ENCODE assay signal across 8 cellular contexts in genomic region chr7:44490351-44491200, GRCh38. TPM values are rescaled to one million over a fixed set of nuclear protein-coding genes. Genes with fewer than 3 reads are reported as not detected.
DNase-seq lines count a peak whose midpoint lies in the region; ATAC-seq and TF ChIP-seq lines count a peak whose summit lies in the region.

Gene NUDCD3, minus strand, starts transcription at chr7:44490658. Its CDS starts 58 bp downstream, at chr7:44490600.

- H3K27me3 Mint-ChIP-seq in activated T-cell treated with anti-CD3 and anti-CD28 coated beads, Interleukin-2, amount 50 U/mL, for 72 hours (ENCODE audit: low read depth), result peaks cover 6% of the 10 kb centered on the region
- H3K27me3 Mint-ChIP-seq in naive B cell, result peaks cover 8 to 15% (median 12%) of the 10 kb centered on the region in 3 donors
- peaks cover 11 to 14% of the 10 kb centered on the region in 2 donors for H3K27me3 Mint-ChIP-seq in stimulated activated naive B cell treated with anti-CD40 and anti-IgM and Interleukin-4, amounts not matched to agents 10 μg/mL and 1 μg/mL and 100 μg/mL, for 72 hours

- DNase-seq in DMS79 (lab: John Stamatoyannopoulos, UW) (peak; percentile 93), KG1 (lab: John Stamatoyannopoulos, UW) (peak; percentile 84), fibroblast of gingiva (ENCODE audit: low read depth) (peak; percentile 73), naive B cell (peak; percentile 78)
- DNase-seq in activated T-cell treated with anti-CD3 and anti-CD28 coated beads, Interleukin-2, amount 50 U/mL, for 72 hours, result peak; percentile 82 to 84
- DNase-seq in stimulated activated naive B cell treated with anti-CD40 and anti-IgM and Interleukin-4, amounts not matched to agents 10 μg/mL and 1 μg/mL and 100 μg/mL, for 72 hours, result peak; percentile 79

- peak within 1 kb of the TSS; percentile 94 to 96 for H3K4me3 Mint-ChIP-seq in activated T-cell treated with anti-CD3 and anti-CD28 coated beads, Interleukin-2, amount 50 U/mL, for 72 hours
- H3K4me3 Mint-ChIP-seq in naive B cell, result peak within 1 kb of the TSS; percentile 81 to 97 (median 91)
- H3K4me3 Mint-ChIP-seq in stimulated activated naive B cell treated with anti-CD40 and anti-IgM and Interleukin-4, amounts not matched to agents 10 μg/mL and 1 μg/mL and 100 μg/mL, for 72 hours, result peak within 1 kb of the TSS; percentile 87 to 92

- ATAC-seq in GM21723 (IDR thresholded peaks at IDR 0.05; ENCODE audit: unreplicated experiment) (peak; percentile 95), naive B cell (ENCODE audit: low read depth in 2 of 2) (peak; percentile 81 to 82)
- peak; percentile 90 to 95 for ATAC-seq in activated T-cell treated with anti-CD3 and anti-CD28 coated beads, Interleukin-2, amount 50 U/mL, for 72 hours (replicated peaks in 1 of 2)
- peak; percentile 94 to 95 for ATAC-seq in stimulated activated naive B cell treated with anti-CD40 and anti-IgM and Interleukin-4, amounts not matched to agents 10 μg/mL and 1 μg/mL and 100 μg/mL, for 72 hours (replicated peaks)

- no peaks in the 10 kb centered on the region for H3K9me3 Mint-ChIP-seq in activated T-cell treated with anti-CD3 and anti-CD28 coated beads, Interleukin-2, amount 50 U/mL, for 72 hours
- no peaks in the 10 kb centered on the region for H3K9me3 Mint-ChIP-seq in naive B cell
- no peaks in the 10 kb centered on the region for H3K9me3 Mint-ChIP-seq in stimulated activated naive B cell treated with anti-CD40 and anti-IgM and Interleukin-4, amounts not matched to agents 10 μg/mL and 1 μg/mL and 100 μg/mL, for 72 hours

- H3K36me3 Mint-ChIP-seq in activated T-cell treated with anti-CD3 and anti-CD28 coated beads, Interleukin-2, amount 50 U/mL, for 72 hours (ENCODE audit: insufficient read depth in 2 of 2), result peaks cover 1 to 11% of the 10 kb centered on the region in 2 donors
- H3K36me3 Mint-ChIP-seq in naive B cell, result peaks cover 0 to 5% of the 10 kb centered on the region in 2 donors
- H3K36me3 Mint-ChIP-seq in stimulated activated naive B cell treated with anti-CD40 and anti-IgM and Interleukin-4, amounts not matched to agents 10 μg/mL and 1 μg/mL and 100 μg/mL, for 72 hours, result peaks cover 8 to 20% of the 10 kb centered on the region in 2 donors

- peak within 1 kb of the TSS; percentile 98 for H3K27ac Mint-ChIP-seq in activated T-cell treated with anti-CD3 and anti-CD28 coated beads, Interleukin-2, amount 50 U/mL, for 72 hours
- H3K27ac Mint-ChIP-seq in naive B cell, result peak within 1 kb of the TSS; percentile 85 to 98 (median 92)
- peak within 1 kb of the TSS; percentile 96 for H3K27ac Mint-ChIP-seq in stimulated activated naive B cell treated with anti-CD40 and anti-IgM and Interleukin-4, amounts not matched to agents 10 μg/mL and 1 μg/mL and 100 μg/mL, for 72 hours

- H3K4me1 Mint-ChIP-seq in activated T-cell treated with anti-CD3 and anti-CD28 coated beads, Interleukin-2, amount 50 U/mL, for 72 hours (ENCODE audit: low read depth), result peaks cover 50% of the 10 kb centered on the region
- peaks cover 31 to 43% (median 42%) of the 10 kb centered on the region in 3 donors for H3K4me1 Mint-ChIP-seq in naive B cell
- peaks cover 26 to 43% of the 10 kb centered on the region in 2 donors for H3K4me1 Mint-ChIP-seq in stimulated activated naive B cell treated with anti-CD40 and anti-IgM and Interleukin-4, amounts not matched to agents 10 μg/mL and 1 μg/mL and 100 μg/mL, for 72 hours

TF ChIP-seq in PFSK-1, 5 proteins besides CTCF, POLR2A, EP300 and RAD21:
- TF ChIP-seq REST (IDR thresholded peaks at IDR 0.05; ENCODE audit: insufficient read depth in 1 of 2, low read depth in 2 of 2, low read length in 2 of 2) (no peak; a peak in 1 of 4 replicates), POLR2AphosphoS5 (IDR thresholded peaks at IDR 0.05; ENCODE audit: low read depth, low read length) (peak; percentile 64), TAF1 (IDR thresholded peaks at IDR 0.05; ENCODE audit: borderline replicate concordance, insufficient read depth, low read length) (peak; percentile 74; the same call in 1 of the 2 replicates), SIN3A (IDR thresholded peaks at IDR 0.05; ENCODE audit: borderline replicate concordance, insufficient read depth, low read length) (0 out of 2 replicates have a peak, but pooled peaks have one; percentile 68)

RNA-seq across cellular contexts. Expression of gene NUDCD3, which starts in this region (rescaled TPM):
- polyA plus RNA-seq in PFSK-1 (2012; ENCODE audit: insufficient read length, low read depth), result 69.4 TPM
- 100 to 1,000 TPM; 105 to 120 TPM for total RNA-seq in activated T-cell treated with anti-CD3 and anti-CD28 coated beads, Interleukin-2, amount 50 U/mL, for 72 hours
- 10 to 100 TPM; 32.8 to 70.2 (median 64.4) TPM for polyA plus RNA-seq in naive B cell (ENCODE audit: low read depth in 6 of 6)

Comparison
In these comparisons a context has a peak if more than half of its experiments do, and no peak if none do; other contexts are left out.
1. Peak in every context shown above with its lines: DNase-seq and ATAC-seq.